Comparison of ENCODE assay signal across 16 cellular contexts in genomic region chr10:84331091-84331490, GRCh38. TPM values are rescaled to one million over a fixed set of nuclear protein-coding genes. Genes with fewer than 3 reads are reported as not detected.
A peak's percentile ranks its signal among the peaks of the same experiment; 100 is the strongest.
DNase-seq lines count a peak whose midpoint lies in the region; ATAC-seq, FAIRE-seq and TF ChIP-seq lines count a peak whose summit lies in the region.
"Had no signal": no experiment of that assay in that cellular context is flagged by ENCODE, and none has a peak within 500 bp of the region (broad histone marks: within the 10 kb centered on the region; RNA-seq: fewer than 3 reads in every experiment).

No MANE protein-coding gene starts in this region.

- peaks cover 35 to 52% (median 36%) of the 10 kb centered on the region in 3 donors for H3K4me1 Mint-ChIP-seq in CD8-positive, alpha-beta memory T cell
- peaks cover 50% of the 10 kb centered on the region for H3K4me1 Mint-ChIP-seq in activated CD4-positive, alpha-beta memory T cell treated with anti-CD3 and anti-CD28 coated beads, Interleukin-2, amount 10 ng/mL, durations not matched to agents 7 days and 5 days
- peaks cover 31 to 58% (median 42%) of the 10 kb centered on the region in 7 donors for H3K4me1 Mint-ChIP-seq in naive thymus-derived CD4-positive, alpha-beta T cell

- no peaks in the 10 kb centered on the region for H3K27me3 Mint-ChIP-seq in CD8-positive, alpha-beta memory T cell
- no peaks in the 10 kb centered on the region for H3K27me3 Mint-ChIP-seq in activated CD4-positive, alpha-beta memory T cell treated with anti-CD3 and anti-CD28 coated beads, Interleukin-2, amount 10 ng/mL, durations not matched to agents 7 days and 5 days
- peaks cover 0 to 4% (median 0%) of the 10 kb centered on the region in 5 donors for H3K27me3 Mint-ChIP-seq in naive thymus-derived CD4-positive, alpha-beta T cell

- peaks cover 0 to 23% (median 3%) of the 10 kb centered on the region in 3 donors for H3K36me3 Mint-ChIP-seq in CD8-positive, alpha-beta memory T cell
- H3K36me3 Mint-ChIP-seq in activated CD4-positive, alpha-beta memory T cell treated with anti-CD3 and anti-CD28 coated beads, Interleukin-2, amount 10 ng/mL, durations not matched to agents 7 days and 5 days (ENCODE audit: low read depth): peaks cover 16% of the 10 kb centered on the region
- peaks cover 0 to 16% (median 0%) of the 10 kb centered on the region in 5 donors for H3K36me3 Mint-ChIP-seq in naive thymus-derived CD4-positive, alpha-beta T cell

- DNase-seq in DMS 273 (lab: John Stamatoyannopoulos, UW; ENCODE audit: unreplicated experiment) (peak; percentile 68), DMS 273 treated with DMSO at 0.1 percent for 48 hours (lab: John Stamatoyannopoulos, UW) (no peak), H54 (ENCODE audit: insufficient read length, low spot score) (no peak), anterior cingulate cortex (lab: John Stamatoyannopoulos, UW) (no peak), midbrain (lab: John Stamatoyannopoulos, UW) (no peak)
- no peak for DNase-seq in CD8-positive, alpha-beta memory T cell
- no peak for DNase-seq in activated CD4-positive, alpha-beta memory T cell treated with anti-CD3 and anti-CD28 coated beads, Interleukin-2, amount 10 ng/mL, durations not matched to agents 7 days and 5 days
- DNase-seq in naive thymus-derived CD4-positive, alpha-beta T cell: no peak
- DNase-seq: Calu3, foreskin fibroblast, MV-4-11, NCI-H446 treated with DMSO at 0.1 percent for 48 hours, SJCRH30 had no signal

- peak overlapping the region; percentile 90 for H3K4me3 ChIP-seq in CD8-positive, alpha-beta memory T cell (ENCODE audit: low read length)
- H3K4me3 ChIP-seq in naive thymus-derived CD4-positive, alpha-beta T cell (ENCODE audit: low read length): peak overlapping the region; percentile 74
- H3K4me3 ChIP-seq: SJCRH30, tibial nerve had no signal

- peak overlapping the region; percentile 89 to 97 (median 97) for H3K4me3 Mint-ChIP-seq in CD8-positive, alpha-beta memory T cell
- H3K4me3 Mint-ChIP-seq in activated CD4-positive, alpha-beta memory T cell treated with anti-CD3 and anti-CD28 coated beads, Interleukin-2, amount 10 ng/mL, durations not matched to agents 7 days and 5 days: peak overlapping the region; percentile 86
- H3K4me3 Mint-ChIP-seq in naive thymus-derived CD4-positive, alpha-beta T cell: peak overlapping the region; percentile 85 to 99 (median 94)

- no peaks in the 10 kb centered on the region for H3K36me3 ChIP-seq in CD8-positive, alpha-beta memory T cell (ENCODE audit: insufficient read depth, low read length)
- no peaks in the 10 kb centered on the region for H3K36me3 ChIP-seq in naive thymus-derived CD4-positive, alpha-beta T cell (ENCODE audit: control insufficient read depth in 2 of 3, insufficient read depth in 3 of 3, low read length in 3 of 3)
- H3K36me3 ChIP-seq: SJCRH30, tibial nerve had no signal

- no peak for FAIRE-seq in H54 (lab: Jason Lieb, UNC)

- ATAC-seq in naive thymus-derived CD4-positive, alpha-beta T cell: no peak
- ATAC-seq: activated CD4-positive, CD25-positive, alpha-beta regulatory T cell treated with anti-CD3 and anti-CD28 coated beads, Interleukin-2, amount 50 U/mL, for 24 hours had no signal

- peaks cover 50% of the 10 kb centered on the region for H3K4me1 ChIP-seq in CD8-positive, alpha-beta memory T cell (ENCODE audit: insufficient read depth, low read length)
- H3K4me1 ChIP-seq in naive thymus-derived CD4-positive, alpha-beta T cell (ENCODE audit: control insufficient read depth in 2 of 2, insufficient read depth in 2 of 2, low read length in 2 of 2): peaks cover 37 to 41% of the 10 kb centered on the region in 2 donors
- H3K4me1 ChIP-seq: SJCRH30 had no signal

- H3K9me3 Mint-ChIP-seq in CD8-positive, alpha-beta memory T cell: no peaks in the 10 kb centered on the region
- no peaks in the 10 kb centered on the region for H3K9me3 Mint-ChIP-seq in activated CD4-positive, alpha-beta memory T cell treated with anti-CD3 and anti-CD28 coated beads, Interleukin-2, amount 10 ng/mL, durations not matched to agents 7 days and 5 days
- no peaks in the 10 kb centered on the region for H3K9me3 Mint-ChIP-seq in naive thymus-derived CD4-positive, alpha-beta T cell

- CTCF ChIA-PET in CD8-positive, alpha-beta memory T cell (lab: Charles Lee): no interaction called here
- CTCF ChIA-PET in activated CD4-positive, alpha-beta memory T cell treated with anti-CD3 and anti-CD28 coated beads, Interleukin-2, amount 10 ng/mL, durations not matched to agents 7 days and 5 days (lab: Charles Lee): no interaction called here
- CTCF ChIA-PET in naive thymus-derived CD4-positive, alpha-beta T cell (lab: Charles Lee): no interaction called here

- no peak for TF ChIP-seq POLR2A in H54 (IDR thresholded peaks at IDR 0.05; ENCODE audit: low read depth, low read length)

- POLR2A ChIA-PET in CD8-positive, alpha-beta memory T cell (lab: Charles Lee): no interaction called here
- POLR2A ChIA-PET in activated CD4-positive, alpha-beta memory T cell treated with anti-CD3 and anti-CD28 coated beads, Interleukin-2, amount 10 ng/mL, durations not matched to agents 7 days and 5 days (lab: Charles Lee): interaction anchor here (1.0 kb wide), 1 partner anchor 64 kb away, joined by 3 read pairs; no protein-coding TSS in a partner anchor
- POLR2A ChIA-PET in naive thymus-derived CD4-positive, alpha-beta T cell (lab: Charles Lee): interaction anchor here (0.6 to 1.0 kb wide), 2 partner anchors 21 to 23 kb away, joined by 3 to 5 read pairs; no protein-coding TSS in a partner anchor

- peak overlapping the region; percentile 87 for H3K27ac ChIP-seq in CD8-positive, alpha-beta memory T cell (ENCODE audit: low read depth, low read length)
- peak overlapping the region; percentile 100 for H3K27ac ChIP-seq in naive thymus-derived CD4-positive, alpha-beta T cell (ENCODE audit: low read depth, low read length)
- H3K27ac ChIP-seq: 22Rv1, SJCRH30 had no signal

- H3K9me3 ChIP-seq in CD8-positive, alpha-beta memory T cell (ENCODE audit: low read length): no peaks in the 10 kb centered on the region
- H3K9me3 ChIP-seq in naive thymus-derived CD4-positive, alpha-beta T cell (ENCODE audit: control insufficient read depth in 2 of 3, low read length in 3 of 3): no peaks in the 10 kb centered on the region
- H3K9me3 ChIP-seq: SJCRH30, tibial nerve had no signal

- intact Hi-C loops in naive thymus-derived CD4-positive, alpha-beta T cell (cut with micrococcal nuclease): loop anchor here in 1 of 2 donors (2.0 kb wide), 1 partner anchor 44 kb away; no protein-coding TSS in a partner anchor

- no peaks in the 10 kb centered on the region for H3K27me3 ChIP-seq in CD8-positive, alpha-beta memory T cell (ENCODE audit: insufficient read depth, low read length, poor library complexity, severe bottlenecking)
- no peaks in the 10 kb centered on the region for H3K27me3 ChIP-seq in naive thymus-derived CD4-positive, alpha-beta T cell (ENCODE audit: control insufficient read depth in 2 of 2, insufficient read depth in 2 of 2, low read length in 2 of 2)
- H3K27me3 ChIP-seq: SJCRH30, tibial nerve had no signal

- peak overlapping the region; percentile 99 to 100 (median 99) for H3K27ac Mint-ChIP-seq in CD8-positive, alpha-beta memory T cell
- peak overlapping the region; percentile 94 for H3K27ac Mint-ChIP-seq in activated CD4-positive, alpha-beta memory T cell treated with anti-CD3 and anti-CD28 coated beads, Interleukin-2, amount 10 ng/mL, durations not matched to agents 7 days and 5 days
- H3K27ac Mint-ChIP-seq in naive thymus-derived CD4-positive, alpha-beta T cell: peak overlapping the region; percentile 92 to 99 (median 97)

RNA-seq across cellular contexts. Expression of gene CCSER2, which starts 2.7 kb away (rescaled TPM):
- total RNA-seq in CD8-positive, alpha-beta memory T cell: 10 to 100 TPM; 62.6 to 74.5 TPM
- polyA plus RNA-seq in CD8-positive, alpha-beta memory T cell: 114 TPM
- total RNA-seq in activated CD4-positive, alpha-beta memory T cell treated with anti-CD3 and anti-CD28 coated beads, Interleukin-2, amount 10 ng/mL, durations not matched to agents 7 days and 5 days: 10 to 100 TPM; 80.2 to 87.9 TPM
- 100 to 1,000 TPM in 3 of 5 experiments, 10 to 100 TPM in 2; 91.1 to 133 (median 114) TPM for total RNA-seq in naive thymus-derived CD4-positive, alpha-beta T cell
- polyA plus RNA-seq in naive thymus-derived CD4-positive, alpha-beta T cell: 10 to 100 TPM; 59.1 to 85.3 TPM
